In the genomic region with DNA sequence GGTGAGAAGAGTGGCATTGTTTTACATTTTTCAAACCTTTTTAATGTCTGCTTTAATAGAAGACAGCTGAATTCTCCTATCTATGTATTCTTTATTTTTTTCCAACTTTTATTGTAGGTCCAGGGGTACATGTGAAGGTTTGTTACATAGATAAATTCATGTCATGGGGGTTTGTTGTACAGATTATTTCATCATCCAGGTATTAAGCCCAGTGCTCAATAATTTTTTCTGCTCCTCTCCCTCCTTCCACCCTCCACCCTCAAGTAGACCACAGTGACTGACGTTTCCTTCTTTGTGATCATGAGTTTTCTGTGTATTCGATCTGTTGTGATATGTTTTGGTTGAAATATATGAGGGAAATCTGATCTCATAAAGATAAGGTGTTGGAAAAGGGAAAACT, we compare ENCODE assay signal across 22 cellular contexts. TPM values are rescaled to one million over a fixed set of nuclear protein-coding genes. Genes with fewer than 3 reads are reported as not detected.
A peak's percentile ranks its signal among the peaks of the same experiment; 100 is the strongest.
DNase-seq lines count a peak whose midpoint lies in the region; ATAC-seq and TF ChIP-seq lines count a peak whose summit lies in the region.
"Had no signal": no experiment of that assay in that cellular context is flagged by ENCODE, and none has a peak within 500 bp of the region (broad histone marks: within the 10 kb centered on the region; RNA-seq: fewer than 3 reads in every experiment).

No MANE protein-coding gene starts in this region.

- H2AFZ ChIP-seq in Loucy (ENCODE audit: low read length) (peak overlapping the region; percentile 48; the same call in 1 of the 2 replicates), neuronal stem cell (ENCODE audit: low read length) (peak overlapping the region; percentile 25)

- no peak overlapping the region for H2BK15ac ChIP-seq in neuronal stem cell (ENCODE audit: low read length)

- H3K27me3 ChIP-seq in Loucy (ENCODE audit: insufficient read depth, low read length, poor library complexity, severe bottlenecking) (no peaks in the 10 kb centered on the region), neuronal stem cell (ENCODE audit: control insufficient read depth in 3 of 3, insufficient read depth in 3 of 3, low read depth in 1 of 3, low read length in 3 of 3) (peaks cover 0 to 13% (median 0%) of the 10 kb centered on the region in 3 experiments), right atrium auricular region (no peaks in the 10 kb centered on the region)
- H3K27me3 ChIP-seq: brain microvascular endothelial cell, colonic mucosa, Peyer's patch had no signal

- H3K9ac ChIP-seq in Loucy (ENCODE audit: low read depth, low read length, poor library complexity, severe bottlenecking) (peak overlapping the region; percentile 16), neuronal stem cell (ENCODE audit: low read depth, low read length, poor library complexity) (no peak overlapping the region)

- no peak overlapping the region for H3K4ac ChIP-seq in neuronal stem cell (ENCODE audit: low read length)

- peaks cover 46% of the 10 kb centered on the region for H3K4me1 Mint-ChIP-seq in activated T-cell treated with anti-CD3 and anti-CD28 coated beads, Interleukin-2, amount 50 U/mL, for 24 hours (ENCODE audit: low read depth)
- peaks cover 27% of the 10 kb centered on the region for H3K4me1 Mint-ChIP-seq in brain

- H2BK5ac ChIP-seq in neuronal stem cell (ENCODE audit: low read length): no peak overlapping the region

- peak overlapping the region; percentile 72 for H3K4me2 ChIP-seq in Loucy (ENCODE audit: low read depth, low read length, poor library complexity, severe bottlenecking)
- no peak overlapping the region for H3K4me2 ChIP-seq in neuronal stem cell (ENCODE audit: insufficient read depth, low read length, poor library complexity, severe bottlenecking)

- H3F3A ChIP-seq in Loucy (ENCODE audit: low read depth): no peaks in the 10 kb centered on the region

- H3K27ac Mint-ChIP-seq in activated T-cell treated with anti-CD3 and anti-CD28 coated beads, Interleukin-2, amount 50 U/mL, for 24 hours: peak overlapping the region; percentile 18
- no peak overlapping the region for H3K27ac Mint-ChIP-seq in brain
- H3K27ac Mint-ChIP-seq: endodermal cell had no signal

- peak overlapping the region; percentile 75 for H3K4me3 ChIP-seq in Loucy (ENCODE audit: low read length, poor library complexity, severe bottlenecking)
- H3K4me3 ChIP-seq in neuronal stem cell (ENCODE audit: low read length in 2 of 2): no peak overlapping the region
- no peak overlapping the region for H3K4me3 ChIP-seq in right atrium auricular region
- H3K4me3 ChIP-seq: colonic mucosa, Peyer's patch had no signal

- no peaks in the 10 kb centered on the region for H3K36me3 ChIP-seq in Loucy (ENCODE audit: insufficient read depth, low read length)
- H3K36me3 ChIP-seq in neuronal stem cell (replicated peaks in 1 of 2; ENCODE audit: control insufficient read depth in 2 of 2, insufficient read depth in 2 of 2, low read length in 2 of 2): peaks cover 0 to 17% of the 10 kb centered on the region in 2 donors
- H3K36me3 ChIP-seq in right atrium auricular region: no peaks in the 10 kb centered on the region
- H3K36me3 ChIP-seq: brain microvascular endothelial cell, colonic mucosa, lower lobe of right lung, Peyer's patch had no signal

- H3K4me1 ChIP-seq in Loucy (ENCODE audit: insufficient read depth, low read length, poor library complexity, severe bottlenecking): peaks cover 27% of the 10 kb centered on the region
- peaks cover 2 to 9% of the 10 kb centered on the region in 2 donors for H3K4me1 ChIP-seq in neuronal stem cell (ENCODE audit: control insufficient read depth in 2 of 2, insufficient read depth in 1 of 2, low read depth in 1 of 2, low read length in 2 of 2)
- peaks cover 0 to 27% of the 10 kb centered on the region in 2 donors for H3K4me1 ChIP-seq in right atrium auricular region

- H3K18ac ChIP-seq in neuronal stem cell (ENCODE audit: low read length): no peak overlapping the region

- H3K27ac ChIP-seq in neuronal stem cell (replicated peaks; ENCODE audit: low read length) (no peak overlapping the region), right atrium auricular region (no peak overlapping the region)
- H3K27ac ChIP-seq: brain microvascular endothelial cell, colonic mucosa, Peyer's patch had no signal

- H3K27me3 Mint-ChIP-seq in activated T-cell treated with anti-CD3 and anti-CD28 coated beads, Interleukin-2, amount 50 U/mL, for 24 hours: no peaks in the 10 kb centered on the region
- peaks cover 42% of the 10 kb centered on the region for H3K27me3 Mint-ChIP-seq in brain

- ATAC-seq in GM18873 (IDR thresholded peaks at IDR 0.05; ENCODE audit: low FRiP score, unreplicated experiment): no peak
- ATAC-seq: activated CD4-positive, CD25-positive, alpha-beta regulatory T cell treated with anti-CD3 and anti-CD28 coated beads, Interleukin-2, amount 50 U/mL, for 24 hours; lower lobe of right lung had no signal

- H2AK5ac ChIP-seq in neuronal stem cell (ENCODE audit: low read depth, low read length): no peak overlapping the region

- TF ChIP-seq CTCF in Loucy (conservative IDR thresholded peaks at IDR 0.05; ENCODE audit: low read length) (no peak), brain (conservative IDR thresholded peaks at IDR 0.05) (no peak), right atrium auricular region (IDR thresholded peaks at IDR 0.05) (no peak)

- H4K8ac ChIP-seq in neuronal stem cell (ENCODE audit: low read depth, low read length): no peak overlapping the region

- no peak overlapping the region for H2BK12ac ChIP-seq in neuronal stem cell (ENCODE audit: low read length)

- peaks cover 30% of the 10 kb centered on the region for H3K36me3 Mint-ChIP-seq in activated T-cell treated with anti-CD3 and anti-CD28 coated beads, Interleukin-2, amount 50 U/mL, for 24 hours (ENCODE audit: low read depth)
- H3K36me3 Mint-ChIP-seq in brain: peaks cover 4% of the 10 kb centered on the region
- H3K36me3 Mint-ChIP-seq: CD14-positive monocyte had no signal

- H3K9me2 ChIP-seq in Loucy (replicated peaks; ENCODE audit: low read depth, low read length): no peaks in the 10 kb centered on the region

- no CpG with 5 or more reads among the region's 2 CpGs for WGBS in neuronal stem cell (ENCODE audit: extremely low coverage in 2 of 2, insufficient read length in 2 of 2, insufficient replicate concordance in 1 of 2), 2 donors

- no peak overlapping the region for H3K14ac ChIP-seq in neuronal stem cell (ENCODE audit: low read length)

- H2BK120ac ChIP-seq in neuronal stem cell (ENCODE audit: low read depth, low read length): no peak overlapping the region

- H3K9me3 ChIP-seq in Loucy (ENCODE audit: insufficient read depth, low read depth, low read length): no peaks in the 10 kb centered on the region
- H3K9me3 ChIP-seq in neuronal stem cell (replicated peaks in 1 of 2; ENCODE audit: control insufficient read depth in 2 of 2, insufficient read depth in 1 of 2, low read depth in 1 of 2, low read length in 2 of 2): no peaks in the 10 kb centered on the region
- no peaks in the 10 kb centered on the region for H3K9me3 ChIP-seq in right atrium auricular region
- H3K9me3 ChIP-seq: colonic mucosa, lower lobe of right lung, Peyer's patch had no signal

- peaks cover 16% of the 10 kb centered on the region for H4K20me1 ChIP-seq in Loucy (ENCODE audit: insufficient read depth, low read length, poor library complexity, severe bottlenecking)

- H4K91ac ChIP-seq in neuronal stem cell (ENCODE audit: low read depth, low read length, poor library complexity): no peak overlapping the region

- H3K79me2 ChIP-seq in Loucy (ENCODE audit: insufficient read depth, low read length): peaks cover 30% of the 10 kb centered on the region

- H3K4me3 Mint-ChIP-seq in activated T-cell treated with anti-CD3 and anti-CD28 coated beads, Interleukin-2, amount 50 U/mL, for 24 hours: peak overlapping the region; percentile 30
- peak overlapping the region in 3 of 5 experiments; percentile 26 to 61 (median 30) for H3K4me3 Mint-ChIP-seq in brain
- H3K4me3 Mint-ChIP-seq: CD14-positive monocyte had no signal

- H3K9me3 Mint-ChIP-seq in activated T-cell treated with anti-CD3 and anti-CD28 coated beads, Interleukin-2, amount 50 U/mL, for 24 hours: no peaks in the 10 kb centered on the region
- peaks cover 0 to 7% (median 0%) of the 10 kb centered on the region in 5 experiments for H3K9me3 Mint-ChIP-seq in brain
- H3K9me3 Mint-ChIP-seq: CD14-positive monocyte, endodermal cell had no signal

- H3K79me1 ChIP-seq in neuronal stem cell (ENCODE audit: low read depth, low read length): no peaks in the 10 kb centered on the region

- H3K23ac ChIP-seq in neuronal stem cell (ENCODE audit: low read depth, low read length, poor library complexity): no peak overlapping the region

- DNase-seq in activated T-cell treated with anti-CD3 and anti-CD28 coated beads, Interleukin-2, amount 50 U/mL, for 24 hours: no peak
- DNase-seq in activated T-cell treated with anti-CD3 and anti-CD28 coated beads, Interleukin-2, amount 50 U/mL, for 1 hour: no peak
- DNase-seq in neuronal stem cell (ENCODE audit: low spot score) (no peak), iPS-NIHi11 (ENCODE audit: low spot score) (no peak), right atrium auricular region (ENCODE audit: low spot score) (no peak)
- DNase-seq: ACHN; activated naive CD4-positive, alpha-beta T cell treated with anti-CD3 and anti-CD28 coated beads, Interleukin-2, amount 50 U/mL, for 16 hours; brain microvascular endothelial cell; colonic mucosa; DMS79; endodermal cell; lower lobe of right lung; NCI-H1930; NCI-H226; Peyer's patch; stimulated activated CD4-positive, alpha-beta T cell treated with anti-CD3 and anti-CD28 coated beads, Interleukin-4, amount 100 ng/mL, for 4 hours; T-helper 9 cell had no signal

RNA-seq across cellular contexts. Expression of gene SREK1, which starts 1.7 kb away (rescaled TPM):
- 9.1 TPM for polyA plus RNA-seq in brain (ENCODE audit: insufficient read depth, low read depth, low replicate concordance)
- polyA plus RNA-seq in neuronal stem cell (2013, experiment 1 of 2): 65.0 TPM
- polyA plus RNA-seq in neuronal stem cell (2013, experiment 2 of 2): 67.2 TPM
- total RNA-seq in right atrium auricular region: 10 to 100 TPM; 15.4 to 26.3 TPM
